ENCODE assay signal across 5 cellular contexts in genomic region chr1:32804460-32804859, GRCh38. TPM values are rescaled to one million over a fixed set of nuclear protein-coding genes. Genes with fewer than 3 reads are reported as not detected.
A peak's percentile ranks its signal among the peaks of the same experiment; 100 is the strongest.
DNase-seq lines count a peak whose midpoint lies in the region; ATAC-seq, FAIRE-seq and TF ChIP-seq lines count a peak whose summit lies in the region.
"Not testable (repeated sequence)": the region's sequence is repeated elsewhere in the genome, so short reads cannot be mapped to it uniquely, and the experiment has no call there.

No MANE protein-coding gene starts in this region.

- H3K79me2 ChIP-seq in K562 (ENCODE audit: control insufficient read depth, insufficient read depth, low read length), result peaks cover 37% of the 10 kb centered on the region

- H3K36me3 Mint-ChIP-seq in activated naive CD4-positive, alpha-beta T cell treated with anti-CD3 and anti-CD28 coated beads, Interleukin-2, amount 10 ng/mL, durations not matched to agents 7 days and 5 days, result peaks cover 56% of the 10 kb centered on the region
- H3K36me3 Mint-ChIP-seq in central memory CD8-positive, alpha-beta T cell (ENCODE audit: insufficient read depth), result peaks cover 36% of the 10 kb centered on the region
- peaks cover 15% of the 10 kb centered on the region for H3K36me3 Mint-ChIP-seq in glutamatergic neuron (ENCODE audit: unreplicated experiment)

- TF ChIP-seq RAD21 in K562 (CRISPR knock-in tag; conservative IDR thresholded peaks at IDR 0.05 in 1 of 2, IDR thresholded peaks at IDR 0.05 in 1 of 2), result not testable (repeated sequence)

- not testable (repeated sequence) for TF ChIP-seq POLR2A in K562 (conservative IDR thresholded peaks at IDR 0.05)

- H3K9me3 Mint-ChIP-seq in activated naive CD4-positive, alpha-beta T cell treated with anti-CD3 and anti-CD28 coated beads, Interleukin-2, amount 10 ng/mL, durations not matched to agents 7 days and 5 days; central memory CD8-positive, alpha-beta T cell; glutamatergic neuron (ENCODE audit: unreplicated experiment): not testable (repeated sequence)

- POLR2A ChIA-PET in K562 (lab: Yijun Ruan, JAX), result not testable (repeated sequence)

- FAIRE-seq in K562 (lab: Jason Lieb, UNC), result not testable (repeated sequence)

- not testable (repeated sequence) for TF ChIP-seq CTCF in K562 (IDR thresholded peaks at IDR 0.05 in 2 of 3, conservative IDR thresholded peaks at IDR 0.05 in 1 of 3; ENCODE audit: insufficient read depth in 2 of 3, low read depth in 1 of 3, low read length in 3 of 3); glutamatergic neuron (IDR thresholded peaks at IDR 0.05; ENCODE audit: partially characterized antibody, unreplicated experiment)

- WGBS in K562 (ENCODE audit: insufficient coverage, low coverage, missing lambda C conversion rate), result 86% methylated on average over 10 of the region's 30 CpGs

- not testable (repeated sequence) for H3K4me3 Mint-ChIP-seq in activated naive CD4-positive, alpha-beta T cell treated with anti-CD3 and anti-CD28 coated beads, Interleukin-2, amount 10 ng/mL, durations not matched to agents 7 days and 5 days; central memory CD8-positive, alpha-beta T cell; glutamatergic neuron (ENCODE audit: unreplicated experiment)

- not testable (repeated sequence) for H3K9ac ChIP-seq in K562 (ENCODE audit: insufficient read depth in 1 of 2, low read depth in 2 of 2, low read length in 2 of 2)

- not testable (repeated sequence) for H3K4me3 ChIP-seq in K562

- BruUV-seq in K562 (replicated peaks; lab: Mats Ljungman, UMichigan), result not testable (repeated sequence)

- not testable (repeated sequence) for H2AFZ ChIP-seq in K562 (ENCODE audit: low read depth, low read length)

- not testable (repeated sequence) for H3K27me3 Mint-ChIP-seq in activated naive CD4-positive, alpha-beta T cell treated with anti-CD3 and anti-CD28 coated beads, Interleukin-2, amount 10 ng/mL, durations not matched to agents 7 days and 5 days; central memory CD8-positive, alpha-beta T cell; glutamatergic neuron (ENCODE audit: unreplicated experiment)

- ATAC-seq in K562; central memory CD8-positive, alpha-beta T cell (replicated peaks; ENCODE audit: extremely low read depth, poor library complexity, severe bottlenecking): not testable (repeated sequence)

- not testable (repeated sequence) for H3K27ac ChIP-seq in K562 (ENCODE audit: extremely low read depth, low read depth, low read length)

- peaks cover 36% of the 10 kb centered on the region for H3K4me1 Mint-ChIP-seq in activated naive CD4-positive, alpha-beta T cell treated with anti-CD3 and anti-CD28 coated beads, Interleukin-2, amount 10 ng/mL, durations not matched to agents 7 days and 5 days
- H3K4me1 Mint-ChIP-seq in central memory CD8-positive, alpha-beta T cell, result peaks cover 26% of the 10 kb centered on the region
- H3K4me1 Mint-ChIP-seq in glutamatergic neuron (ENCODE audit: low read depth, unreplicated experiment), result not testable (repeated sequence)

- in situ Hi-C loops in K562 (cut with MboI), result not testable (repeated sequence)

- intact Hi-C loops in K562 (cut with micrococcal nuclease), result not testable (repeated sequence)

- H4K20me1 ChIP-seq in K562 (replicated peaks; ENCODE audit: control insufficient read depth, insufficient read depth, low read length), result not testable (repeated sequence)

- H3K9me1 ChIP-seq in K562 (ENCODE audit: control insufficient read depth, insufficient read depth, low read length), result not testable (repeated sequence)

- not testable (repeated sequence) for TF ChIP-seq EP300 in K562 (IDR thresholded peaks at IDR 0.05; ENCODE audit: low read length)

- H3K4me1 ChIP-seq in K562 (replicated peaks in 1 of 2; ENCODE audit: control insufficient read depth in 2 of 2, insufficient read depth in 2 of 2, low read length in 2 of 2), result not testable (repeated sequence)

- DNase-seq in activated CD8-positive, alpha-beta memory T cell treated with anti-CD3 and anti-CD28 coated beads for 24 hours, result peak; percentile 0
- not testable (repeated sequence) for DNase-seq in activated naive CD4-positive, alpha-beta T cell treated with anti-CD3 and anti-CD28 coated beads, Interleukin-2, amount 10 ng/mL, durations not matched to agents 7 days and 5 days; K562 (ENCODE audit: extremely low read depth in 1 of 4, low spot score in 3 of 4); central memory CD8-positive, alpha-beta T cell (ENCODE audit: low spot score in 2 of 2)
- peak; percentile 16 for DNase-seq in glutamatergic neuron

- not testable (repeated sequence) for H3K27me3 ChIP-seq in K562 (ENCODE audit: control insufficient read depth in 2 of 2, insufficient read depth in 2 of 2, low read length in 2 of 2)

- H3K4me2 ChIP-seq in K562 (ENCODE audit: insufficient read depth, low read length), result not testable (repeated sequence)

- CTCF ChIA-PET in activated naive CD4-positive, alpha-beta T cell treated with anti-CD3 and anti-CD28 coated beads, Interleukin-2, amount 10 ng/mL, durations not matched to agents 7 days and 5 days (lab: Charles Lee); K562 (lab: Yijun Ruan, JAX; ENCODE audit: low intra/inter-chr PET ratio): not testable (repeated sequence)

- H3K9me3 ChIP-seq in K562 (replicated peaks; ENCODE audit: control insufficient read depth, insufficient read depth, low read depth, low read length), result not testable (repeated sequence)

- H3K27ac Mint-ChIP-seq in activated naive CD4-positive, alpha-beta T cell treated with anti-CD3 and anti-CD28 coated beads, Interleukin-2, amount 10 ng/mL, durations not matched to agents 7 days and 5 days, result peak overlapping the region; percentile 60
- peak overlapping the region; percentile 16 for H3K27ac Mint-ChIP-seq in central memory CD8-positive, alpha-beta T cell (ENCODE audit: low read depth)
- not testable (repeated sequence) for H3K27ac Mint-ChIP-seq in glutamatergic neuron (ENCODE audit: unreplicated experiment)

- H3K36me3 ChIP-seq in K562 (ENCODE audit: control insufficient read depth, insufficient read depth, low read length), result peaks cover 74% of the 10 kb centered on the region

RNA-seq across cellular contexts. Expression of gene YARS1, which starts 12.7 kb away (rescaled TPM):
- 469 and 618 TPM in 2 replicates for total RNA-seq in K562 (2011; cell fraction: chromatin; rRNA removed; ENCODE audit: low replicate concordance)
- 286 and 302 TPM in 2 replicates for total RNA-seq in K562 (2011; cell fraction: nucleolus; rRNA removed)
- 416 and 469 TPM in 2 replicates for total RNA-seq in K562 (2011; cell fraction: nucleoplasm; rRNA removed)
- total RNA-seq in K562 (2014; rRNA removed) (336 and 418 TPM in 2 replicates), K562 (2014; rRNA removed; fragmentation: Illumina TruSeq; extraction: Trizol) (207 and 229 TPM in 2 replicates), K562 (2015; rRNA removed; fragmentation: Illumina TruSeq; extraction: Trizol) (127 TPM in 2 replicates), K562 (2021) (276 and 306 TPM in 2 replicates), glutamatergic neuron (ENCODE audit: unreplicated experiment) (197 TPM)
- polyA plus RNA-seq in K562 (2011; rRNA removed) (166 and 174 TPM in 2 replicates), K562 (2014; fragmentation: Illumina TruSeq; extraction: Trizol) (312 and 330 TPM in 2 replicates), K562 (2014; fragmentation: Nextera tagmentation; extraction: Ambion mirVana) (10 to 100 TPM; 66.2 to 92.8 TPM), K562 (2014; rRNA removed) (182 and 201 TPM in 2 replicates)
- polyA plus RNA-seq in K562 (2011; cell fraction: cytosol; rRNA removed), result 69.3 and 114 TPM in 2 replicates
- polyA plus RNA-seq in K562 (2011; cell fraction: nucleus; rRNA removed), result 229 and 316 TPM in 2 replicates
- polyA plus RNA-seq in K562 (2012), result 197 and 532 TPM in 2 replicates
- polyA minus RNA-seq in K562 (2011; rRNA and poly(A)+ RNA removed), result 215 and 273 TPM in 2 replicates
- polyA minus RNA-seq in K562 (2011; cell fraction: cytosol; rRNA and poly(A)+ RNA removed), result 116 and 173 TPM in 2 replicates
- polyA minus RNA-seq in K562 (2011; cell fraction: nucleus; rRNA and poly(A)+ RNA removed), result 55.7 and 137 TPM in 2 replicates

RNA-seq across cellular contexts. Expression of gene S100PBP, which starts 13.0 kb away (rescaled TPM):
- 129 and 333 TPM in 2 replicates for total RNA-seq in K562 (2011; cell fraction: chromatin; rRNA removed; ENCODE audit: low replicate concordance)
- total RNA-seq in K562 (2011; cell fraction: nucleolus; rRNA removed), result 72.0 and 90.1 TPM in 2 replicates
- 168 and 289 TPM in 2 replicates for total RNA-seq in K562 (2011; cell fraction: nucleoplasm; rRNA removed)
- total RNA-seq in K562 (2014; rRNA removed) (22.8 and 25.7 TPM in 2 replicates), K562 (2014; rRNA removed; fragmentation: Illumina TruSeq; extraction: Trizol) (60.2 and 71.1 TPM in 2 replicates), K562 (2015; rRNA removed; fragmentation: Illumina TruSeq; extraction: Trizol) (36.3 and 45.2 TPM in 2 replicates), K562 (2021) (39.7 and 51.4 TPM in 2 replicates), glutamatergic neuron (ENCODE audit: unreplicated experiment) (40.1 TPM)
- polyA plus RNA-seq in K562 (2011; rRNA removed) (58.9 and 59.8 TPM in 2 replicates), K562 (2014; fragmentation: Illumina TruSeq; extraction: Trizol) (29.4 and 32.9 TPM in 2 replicates), K562 (2014; fragmentation: Nextera tagmentation; extraction: Ambion mirVana) (10 to 100 TPM; 22.9 to 31.8 TPM), K562 (2014; rRNA removed) (29.3 and 37.7 TPM in 2 replicates)
- 11.6 and 25.9 TPM in 2 replicates for polyA plus RNA-seq in K562 (2011; cell fraction: cytosol; rRNA removed)
- 46.3 and 64.2 TPM in 2 replicates for polyA plus RNA-seq in K562 (2011; cell fraction: nucleus; rRNA removed)
- 17.6 and 23.2 TPM in 2 replicates for polyA plus RNA-seq in K562 (2012)
- 81.4 and 115 TPM in 2 replicates for polyA minus RNA-seq in K562 (2011; rRNA and poly(A)+ RNA removed)
- polyA minus RNA-seq in K562 (2011; cell fraction: cytosol; rRNA and poly(A)+ RNA removed), result 23.3 and 23.8 TPM in 2 replicates
- polyA minus RNA-seq in K562 (2011; cell fraction: nucleus; rRNA and poly(A)+ RNA removed), result 27.1 and 58.4 TPM in 2 replicates
